In the genomic region with DNA sequence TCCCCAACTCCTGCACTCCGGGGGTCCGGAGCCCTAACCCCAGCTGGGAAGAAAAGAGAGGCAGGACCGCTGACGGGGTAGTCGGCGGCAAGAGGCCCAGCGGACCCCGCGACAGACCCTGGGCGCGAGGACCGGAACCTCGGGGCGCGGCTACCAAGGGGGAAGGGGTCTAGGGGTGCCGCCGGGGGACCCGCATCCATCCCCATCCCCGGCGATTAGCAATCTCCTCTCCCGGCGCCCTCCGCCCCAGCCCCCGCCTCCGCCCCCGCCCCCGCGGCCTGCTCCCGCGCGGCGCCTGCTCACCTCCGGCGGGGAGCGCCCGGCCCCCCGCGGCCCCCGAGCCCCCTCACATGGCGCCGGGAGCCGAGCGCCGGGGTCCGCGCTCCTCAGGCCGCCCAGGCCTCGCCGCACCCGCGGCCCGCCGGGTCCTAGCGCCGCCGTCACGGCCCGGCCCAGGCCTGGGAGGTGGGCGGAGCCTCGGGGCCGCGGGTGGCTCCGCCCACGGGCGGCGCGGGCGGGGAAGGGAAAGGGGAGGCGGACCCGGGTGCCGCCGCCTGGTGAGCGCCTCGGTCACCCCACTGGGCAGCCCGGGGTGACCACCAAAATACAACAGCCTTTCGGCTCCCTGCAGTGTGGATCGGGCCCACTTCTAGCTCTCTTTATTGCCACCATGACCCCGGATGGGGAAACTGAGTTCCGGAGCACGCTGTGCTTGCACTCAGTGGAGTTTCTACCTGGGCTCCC, we compare ENCODE assay signal across 1 cellular context.
TF ChIP-seq lines count a peak whose summit lies in the region.

A gene with protein sequence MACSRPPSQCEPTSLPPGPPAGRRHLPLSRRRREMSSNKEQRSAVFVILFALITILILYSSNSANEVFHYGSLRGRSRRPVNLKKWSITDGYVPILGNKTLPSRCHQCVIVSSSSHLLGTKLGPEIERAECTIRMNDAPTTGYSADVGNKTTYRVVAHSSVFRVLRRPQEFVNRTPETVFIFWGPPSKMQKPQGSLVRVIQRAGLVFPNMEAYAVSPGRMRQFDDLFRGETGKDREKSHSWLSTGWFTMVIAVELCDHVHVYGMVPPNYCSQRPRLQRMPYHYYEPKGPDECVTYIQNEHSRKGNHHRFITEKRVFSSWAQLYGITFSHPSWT (minus strand): TSS at position 404 of the 744 bp plus-strand sequence. CDS start 1,622 bp downstream, outside the sequence.

TF ChIP-seq in SK-N-SH treated with all-trans-retinoic acid at 6 μM for 48 hours, 23 proteins besides CTCF, POLR2A, EP300 and RAD21 (continued from another document):
- TF ChIP-seq, protein P1, sequence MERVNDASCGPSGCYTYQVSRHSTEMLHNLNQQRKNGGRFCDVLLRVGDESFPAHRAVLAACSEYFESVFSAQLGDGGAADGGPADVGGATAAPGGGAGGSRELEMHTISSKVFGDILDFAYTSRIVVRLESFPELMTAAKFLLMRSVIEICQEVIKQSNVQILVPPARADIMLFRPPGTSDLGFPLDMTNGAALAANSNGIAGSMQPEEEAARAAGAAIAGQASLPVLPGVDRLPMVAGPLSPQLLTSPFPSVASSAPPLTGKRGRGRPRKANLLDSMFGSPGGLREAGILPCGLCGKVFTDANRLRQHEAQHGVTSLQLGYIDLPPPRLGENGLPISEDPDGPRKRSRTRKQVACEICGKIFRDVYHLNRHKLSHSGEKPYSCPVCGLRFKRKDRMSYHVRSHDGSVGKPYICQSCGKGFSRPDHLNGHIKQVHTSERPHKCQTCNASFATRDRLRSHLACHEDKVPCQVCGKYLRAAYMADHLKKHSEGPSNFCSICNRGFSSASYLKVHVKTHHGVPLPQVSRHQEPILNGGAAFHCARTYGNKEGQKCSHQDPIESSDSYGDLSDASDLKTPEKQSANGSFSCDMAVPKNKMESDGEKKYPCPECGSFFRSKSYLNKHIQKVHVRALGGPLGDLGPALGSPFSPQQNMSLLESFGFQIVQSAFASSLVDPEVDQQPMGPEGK (CRISPR knock-in tag; IDR thresholded peaks at IDR 0.05; ENCODE audit: borderline replicate concordance): no peak
- TF ChIP-seq SNAI2 (CRISPR knock-in tag; IDR thresholded peaks at IDR 0.05): no peak
- TF ChIP-seq ZFP30 (CRISPR knock-in tag; IDR thresholded peaks at IDR 0.05): no peak
